17 cellular contexts compared by ENCODE assay signal in genomic region chr5:108763222-108763864, GRCh38.
"Had no signal": no experiment of that assay in that cellular context is flagged by ENCODE, and none has a peak within 500 bp of the region (broad histone marks: within the 10 kb centered on the region; RNA-seq: fewer than 3 reads in every experiment).

No MANE protein-coding gene starts in this region.

- ATAC-seq: activated CD8-positive, alpha-beta memory T cell treated with anti-CD3 and anti-CD28 coated beads, Interleukin-2, amount 10 ng/mL, durations not matched to agents 7 days and 5 days; effector memory CD8-positive, alpha-beta T cell; natural killer cell; psoas muscle; right lobe of liver; upper lobe of right lung had no signal

- H3K9me3 ChIP-seq: esophagus squamous epithelium, ovary, psoas muscle, right lobe of liver, thoracic aorta, upper lobe of right lung had no signal

- DNase-seq: activated CD4-positive, alpha-beta memory T cell treated with anti-CD3 and anti-CD28 coated beads for 36 hours; activated CD4-positive, alpha-beta T cell treated with anti-CD3 and anti-CD28 coated beads for 4 hours; activated CD8-positive, alpha-beta memory T cell treated with anti-CD3 and anti-CD28 coated beads, Interleukin-2, amount 10 ng/mL, durations not matched to agents 7 days and 5 days; dermis blood vessel endothelial cell; effector memory CD8-positive, alpha-beta T cell; esophagus squamous epithelium; natural killer cell; ovary; psoas muscle; right lobe of liver; small intestine; stimulated activated CD4-positive, alpha-beta T cell treated with anti-CD3 and anti-CD28 coated beads, Interleukin-4, amount 100 ng/mL, for 1 hour; T-helper 2 cell; upper lobe of right lung; WERI-Rb-1 had no signal

- H3K4me3 ChIP-seq: esophagus squamous epithelium, lung, ovary, psoas muscle, right lobe of liver, thoracic aorta, upper lobe of right lung had no signal

- H3K4me1 ChIP-seq: psoas muscle, right lobe of liver, upper lobe of right lung had no signal

- H3K27me3 ChIP-seq: esophagus squamous epithelium, ovary, right lobe of liver, upper lobe of right lung had no signal

- H3K36me3 ChIP-seq: ovary, right lobe of liver, thoracic aorta, upper lobe of right lung, WERI-Rb-1 had no signal

- H3K27ac ChIP-seq: esophagus squamous epithelium, ovary, psoas muscle, right lobe of liver, thoracic aorta, upper lobe of right lung, WERI-Rb-1 had no signal
